ENCODE assay signal across 27 cellular contexts in genomic region chr2:121217627-121218026, GRCh38.
"Had no signal": no experiment of that assay in that cellular context is flagged by ENCODE, and none has a peak within 500 bp of the region (broad histone marks: within the 10 kb centered on the region; RNA-seq: fewer than 3 reads in every experiment).

No MANE protein-coding gene starts in this region.

- H3K36me3 Mint-ChIP-seq: naive thymus-derived CD8-positive, alpha-beta T cell; natural killer cell treated with Interleukin-12 subunit alpha and Interleukin-12 subunit beta and Interleukin-15 and Interleukin-18, amount 100 ng/mL, for 72 hours; stimulated activated effector memory CD8-positive, alpha-beta T cell treated with anti-CD3 and anti-CD28 coated beads, Interleukin-12 subunit alpha, Interleukin-12 subunit beta, amount 100 ng/mL, for 72 hours; stimulated activated naive B cell treated with anti-CD40 and anti-IgM and Interleukin-4, amounts not matched to agents 10 μg/mL and 1 μg/mL and 100 μg/mL, for 72 hours; type B pancreatic cell had no signal

- H3K36me3 ChIP-seq: ovary, right lobe of liver, sigmoid colon, transverse colon, upper lobe of right lung, uterus had no signal

- H2AFZ ChIP-seq: parathyroid adenoma had no signal

- FAIRE-seq: small intestine had no signal

- H3K4me1 ChIP-seq: parathyroid adenoma, psoas muscle, right lobe of liver, sigmoid colon, tibial artery, upper lobe of right lung, uterus had no signal

- H3K27me3 ChIP-seq: ovary, right lobe of liver, sigmoid colon, transverse colon, upper lobe of right lung, uterus had no signal

- H3K9me3 ChIP-seq: ovary, psoas muscle, right lobe of liver, sigmoid colon, stomach, tibial artery, transverse colon, upper lobe of right lung, uterus had no signal

- DNase-seq: naive thymus-derived CD8-positive, alpha-beta T cell; nephron progenitor cell; occipital lobe; ovary; right cardiac atrium; right lobe of liver; sigmoid colon; small intestine; stimulated activated CD4-positive, alpha-beta T cell treated with anti-CD3 and anti-CD28 coated beads, Interleukin-15, amount 100 ng/mL, for 24 hours; stimulated activated CD4-positive, alpha-beta T cell treated with anti-CD3 and anti-CD28 coated beads, Interleukin-2, amount 100 ng/mL, for 24 hours; stimulated activated CD4-positive, alpha-beta T cell treated with anti-CD3 and anti-CD28 coated beads, Interleukin-2, amount 100 ng/mL, for 48 hours; stimulated activated CD4-positive, alpha-beta T cell treated with anti-CD3 and anti-CD28 coated beads, Interleukin-4, amount 100 ng/mL, for 24 hours; stimulated activated naive B cell treated with anti-CD40 and anti-IgM and Interleukin-4, amounts not matched to agents 10 μg/mL and 1 μg/mL and 100 μg/mL, for 72 hours; stimulated activated naive CD4-positive, alpha-beta T cell treated with Interleukin-2 at 50 U/mL for 16 hours; stomach; tibial artery; transverse colon; upper lobe of right lung; uterus had no signal

- ATAC-seq: naive thymus-derived CD8-positive, alpha-beta T cell; natural killer cell treated with Interleukin-12 subunit alpha and Interleukin-12 subunit beta and Interleukin-15 and Interleukin-18, amount 100 ng/mL, for 72 hours; psoas muscle; stimulated activated effector memory CD8-positive, alpha-beta T cell treated with anti-CD3 and anti-CD28 coated beads, Interleukin-12 subunit alpha, Interleukin-12 subunit beta, amount 100 ng/mL, for 72 hours; stimulated activated naive B cell treated with anti-CD40 and anti-IgM and Interleukin-4, amounts not matched to agents 10 μg/mL and 1 μg/mL and 100 μg/mL, for 72 hours; upper lobe of right lung had no signal

- H3K4me1 Mint-ChIP-seq: naive thymus-derived CD8-positive, alpha-beta T cell; nephron progenitor cell; stimulated activated effector memory CD8-positive, alpha-beta T cell treated with anti-CD3 and anti-CD28 coated beads, Interleukin-12 subunit alpha, Interleukin-12 subunit beta, amount 100 ng/mL, for 72 hours; stimulated activated naive B cell treated with anti-CD40 and anti-IgM and Interleukin-4, amounts not matched to agents 10 μg/mL and 1 μg/mL and 100 μg/mL, for 72 hours had no signal

- H3K27ac ChIP-seq: ovary, parathyroid adenoma, psoas muscle, right lobe of liver, sigmoid colon, stomach, tibial artery, transverse colon, upper lobe of right lung, uterus had no signal

- H3K4me3 Mint-ChIP-seq: naive thymus-derived CD8-positive, alpha-beta T cell; natural killer cell treated with Interleukin-12 subunit alpha and Interleukin-12 subunit beta and Interleukin-15 and Interleukin-18, amount 100 ng/mL, for 72 hours; nephron progenitor cell; neural crest cell; stimulated activated effector memory CD8-positive, alpha-beta T cell treated with anti-CD3 and anti-CD28 coated beads, Interleukin-12 subunit alpha, Interleukin-12 subunit beta, amount 100 ng/mL, for 72 hours; stimulated activated naive B cell treated with anti-CD40 and anti-IgM and Interleukin-4, amounts not matched to agents 10 μg/mL and 1 μg/mL and 100 μg/mL, for 72 hours; stimulated activated naive CD8-positive, alpha-beta T cell treated with anti-CD3 and anti-CD28 coated beads, Interleukin-15, Interleukin-2, amounts not matched to agents 100 ng/mL and 50 ng/mL, for 24 hours; type B pancreatic cell had no signal

- H3K4me3 ChIP-seq: ovary, psoas muscle, right lobe of liver, sigmoid colon, stomach, tibial artery, transverse colon, upper lobe of right lung, uterus had no signal

- H3K27me3 Mint-ChIP-seq: stimulated activated naive B cell treated with anti-CD40 and anti-IgM and Interleukin-4, amounts not matched to agents 10 μg/mL and 1 μg/mL and 100 μg/mL, for 72 hours; stimulated activated naive CD8-positive, alpha-beta T cell treated with anti-CD3 and anti-CD28 coated beads, Interleukin-15, Interleukin-2, amounts not matched to agents 100 ng/mL and 50 ng/mL, for 24 hours had no signal

- H3K27ac Mint-ChIP-seq: naive thymus-derived CD8-positive, alpha-beta T cell; natural killer cell treated with Interleukin-12 subunit alpha and Interleukin-12 subunit beta and Interleukin-15 and Interleukin-18, amount 100 ng/mL, for 72 hours; nephron progenitor cell; progenitor cell of endocrine pancreas; stimulated activated effector memory CD8-positive, alpha-beta T cell treated with anti-CD3 and anti-CD28 coated beads, Interleukin-12 subunit alpha, Interleukin-12 subunit beta, amount 100 ng/mL, for 72 hours; stimulated activated naive B cell treated with anti-CD40 and anti-IgM and Interleukin-4, amounts not matched to agents 10 μg/mL and 1 μg/mL and 100 μg/mL, for 72 hours; stimulated activated naive CD8-positive, alpha-beta T cell treated with anti-CD3 and anti-CD28 coated beads, Interleukin-15, Interleukin-2, amounts not matched to agents 100 ng/mL and 50 ng/mL, for 24 hours; type B pancreatic cell had no signal

- H3K9ac ChIP-seq: parathyroid adenoma had no signal
